In genomic region chr2:26769501-26769850, GRCh38 we compare ENCODE assay signal across 11 cellular contexts. TPM values are rescaled to one million over a fixed set of nuclear protein-coding genes. Genes with fewer than 3 reads are reported as not detected.
DNase-seq lines count a peak whose midpoint lies in the region; ATAC-seq and TF ChIP-seq lines count a peak whose summit lies in the region.
"Had no signal": no experiment of that assay in that cellular context is flagged by ENCODE, and none has a peak within 500 bp of the region (broad histone marks: within the 10 kb centered on the region; RNA-seq: fewer than 3 reads in every experiment).

No MANE protein-coding gene starts in this region.

- no peaks in the 10 kb centered on the region for H3K9me3 ChIP-seq in muscle layer of duodenum (ENCODE audit: control insufficient read depth in 1 of 2, low read length in 2 of 2)

- H3K4me1 ChIP-seq in muscle layer of duodenum (ENCODE audit: control insufficient read depth in 1 of 2, insufficient read depth in 2 of 2, low read length in 2 of 2) = peaks cover 28 to 53% of the 10 kb centered on the region in 2 donors

- TF ChIP-seq CTCF in type B pancreatic cell (conservative IDR thresholded peaks at IDR 0.05) = no peak

- intact Hi-C loops in activated CD4-positive, alpha-beta T cell treated with anti-CD3 and anti-CD28 coated beads, Interleukin-2, amount 10 ng/mL, durations not matched to agents 24 days and 14 days (cut with micrococcal nuclease) = no loop called here

- peak overlapping the region; percentile 58 for H3K27ac ChIP-seq in muscle layer of duodenum (ENCODE audit: low read length)

- no peak overlapping the region for H3K4me3 Mint-ChIP-seq in activated CD4-positive, alpha-beta T cell treated with anti-CD3 and anti-CD28 coated beads, Interleukin-2, amount 10 ng/mL, durations not matched to agents 24 days and 14 days
- H3K4me3 Mint-ChIP-seq in central memory CD8-positive, alpha-beta T cell = no peak overlapping the region
- H3K4me3 Mint-ChIP-seq in type B pancreatic cell = peak overlapping the region; percentile 65
- H3K4me3 Mint-ChIP-seq: stimulated activated naive B cell treated with anti-CD40 and anti-IgM and Interleukin-4, amounts not matched to agents 10 μg/mL and 1 μg/mL and 100 μg/mL, for 72 hours; T-helper 17 cell had no signal

- no peaks in the 10 kb centered on the region for H3K9me3 Mint-ChIP-seq in activated CD4-positive, alpha-beta T cell treated with anti-CD3 and anti-CD28 coated beads, Interleukin-2, amount 10 ng/mL, durations not matched to agents 24 days and 14 days
- H3K9me3 Mint-ChIP-seq in central memory CD8-positive, alpha-beta T cell = no peaks in the 10 kb centered on the region
- H3K9me3 Mint-ChIP-seq in type B pancreatic cell = no peaks in the 10 kb centered on the region
- H3K9me3 Mint-ChIP-seq: stimulated activated naive B cell treated with anti-CD40 and anti-IgM and Interleukin-4, amounts not matched to agents 10 μg/mL and 1 μg/mL and 100 μg/mL, for 72 hours had no signal

- DNase-seq in activated CD4-positive, alpha-beta T cell treated with anti-CD3 and anti-CD28 coated beads, Interleukin-2, amount 10 ng/mL, durations not matched to agents 24 days and 14 days = no peak
- no peak for DNase-seq in activated CD4-positive, alpha-beta T cell treated with anti-CD3 and anti-CD28 coated beads for 4 hours
- no peak for DNase-seq in central memory CD8-positive, alpha-beta T cell (ENCODE audit: low spot score in 2 of 2)
- no peak for DNase-seq in type B pancreatic cell (ENCODE audit: extremely low spot score, unreplicated experiment)
- no peak for DNase-seq in T-helper 9 cell
- DNase-seq in EL = no peak
- DNase-seq: activated effector memory CD4-positive, alpha-beta T cell treated with anti-CD3 and anti-CD28 coated beads, Interleukin-2, amount 50 U/mL, for 16 hours; stimulated activated naive B cell treated with anti-CD40 and anti-IgM and Interleukin-4, amounts not matched to agents 10 μg/mL and 1 μg/mL and 100 μg/mL, for 72 hours; T-helper 17 cell had no signal

- H3K27me3 ChIP-seq in muscle layer of duodenum (ENCODE audit: low read depth, low read length) = no peaks in the 10 kb centered on the region

- H3K4me3 ChIP-seq in muscle layer of duodenum (ENCODE audit: low read depth in 1 of 2, low read length in 2 of 2) = no peak overlapping the region

- H3K36me3 Mint-ChIP-seq in activated CD4-positive, alpha-beta T cell treated with anti-CD3 and anti-CD28 coated beads, Interleukin-2, amount 10 ng/mL, durations not matched to agents 24 days and 14 days (ENCODE audit: low read depth) = peaks cover 6% of the 10 kb centered on the region
- peaks cover 1% of the 10 kb centered on the region for H3K36me3 Mint-ChIP-seq in central memory CD8-positive, alpha-beta T cell (ENCODE audit: insufficient read depth)
- no peaks in the 10 kb centered on the region for H3K36me3 Mint-ChIP-seq in type B pancreatic cell

- H3K27me3 Mint-ChIP-seq in activated CD4-positive, alpha-beta T cell treated with anti-CD3 and anti-CD28 coated beads, Interleukin-2, amount 10 ng/mL, durations not matched to agents 24 days and 14 days = no peaks in the 10 kb centered on the region
- H3K27me3 Mint-ChIP-seq in central memory CD8-positive, alpha-beta T cell = no peaks in the 10 kb centered on the region
- H3K27me3 Mint-ChIP-seq in type B pancreatic cell = no peaks in the 10 kb centered on the region
- H3K27me3 Mint-ChIP-seq: stimulated activated naive B cell treated with anti-CD40 and anti-IgM and Interleukin-4, amounts not matched to agents 10 μg/mL and 1 μg/mL and 100 μg/mL, for 72 hours; T-helper 17 cell had no signal

- H3K36me3 ChIP-seq in muscle layer of duodenum (ENCODE audit: control insufficient read depth in 1 of 2, insufficient read depth in 2 of 2, low read length in 2 of 2) = peaks cover 4 to 7% of the 10 kb centered on the region in 2 donors

- H3K4me1 Mint-ChIP-seq in activated CD4-positive, alpha-beta T cell treated with anti-CD3 and anti-CD28 coated beads, Interleukin-2, amount 10 ng/mL, durations not matched to agents 24 days and 14 days = peaks cover 49% of the 10 kb centered on the region
- H3K4me1 Mint-ChIP-seq in central memory CD8-positive, alpha-beta T cell = peaks cover 54% of the 10 kb centered on the region
- peaks cover 42% of the 10 kb centered on the region for H3K4me1 Mint-ChIP-seq in type B pancreatic cell (ENCODE audit: unreplicated experiment)

- no peak for ATAC-seq in central memory CD8-positive, alpha-beta T cell (replicated peaks; ENCODE audit: extremely low read depth, poor library complexity, severe bottlenecking)
- ATAC-seq in GM19035 (IDR thresholded peaks at IDR 0.05; ENCODE audit: unreplicated experiment) = no peak
- ATAC-seq: stimulated activated naive B cell treated with anti-CD40 and anti-IgM and Interleukin-4, amounts not matched to agents 10 μg/mL and 1 μg/mL and 100 μg/mL, for 72 hours had no signal

- H3K27ac Mint-ChIP-seq in activated CD4-positive, alpha-beta T cell treated with anti-CD3 and anti-CD28 coated beads, Interleukin-2, amount 10 ng/mL, durations not matched to agents 24 days and 14 days = peak overlapping the region; percentile 75
- H3K27ac Mint-ChIP-seq in central memory CD8-positive, alpha-beta T cell (ENCODE audit: low read depth) = peak overlapping the region; percentile 51
- H3K27ac Mint-ChIP-seq in type B pancreatic cell = peak overlapping the region; percentile 64
- H3K27ac Mint-ChIP-seq: stimulated activated naive B cell treated with anti-CD40 and anti-IgM and Interleukin-4, amounts not matched to agents 10 μg/mL and 1 μg/mL and 100 μg/mL, for 72 hours had no signal

RNA-seq across cellular contexts. Expression of gene SLC35F6, which starts 5.4 kb away (rescaled TPM):
- total RNA-seq in activated CD4-positive, alpha-beta T cell treated with anti-CD3 and anti-CD28 coated beads, Interleukin-2, amount 10 ng/mL, durations not matched to agents 24 days and 14 days = 10.5 and 11.5 TPM in 2 replicates
- 28.5 and 31.6 TPM in 2 replicates for total RNA-seq in type B pancreatic cell (ENCODE audit: low replicate concordance)

RNA-seq across cellular contexts. Expression of gene CENPA, which starts 16.4 kb away (rescaled TPM):
- 21.8 and 23.6 TPM in 2 replicates for total RNA-seq in activated CD4-positive, alpha-beta T cell treated with anti-CD3 and anti-CD28 coated beads, Interleukin-2, amount 10 ng/mL, durations not matched to agents 24 days and 14 days
- total RNA-seq in type B pancreatic cell (ENCODE audit: low replicate concordance) = 9.0 and 24.7 TPM in 2 replicates
